In the genomic region with DNA sequence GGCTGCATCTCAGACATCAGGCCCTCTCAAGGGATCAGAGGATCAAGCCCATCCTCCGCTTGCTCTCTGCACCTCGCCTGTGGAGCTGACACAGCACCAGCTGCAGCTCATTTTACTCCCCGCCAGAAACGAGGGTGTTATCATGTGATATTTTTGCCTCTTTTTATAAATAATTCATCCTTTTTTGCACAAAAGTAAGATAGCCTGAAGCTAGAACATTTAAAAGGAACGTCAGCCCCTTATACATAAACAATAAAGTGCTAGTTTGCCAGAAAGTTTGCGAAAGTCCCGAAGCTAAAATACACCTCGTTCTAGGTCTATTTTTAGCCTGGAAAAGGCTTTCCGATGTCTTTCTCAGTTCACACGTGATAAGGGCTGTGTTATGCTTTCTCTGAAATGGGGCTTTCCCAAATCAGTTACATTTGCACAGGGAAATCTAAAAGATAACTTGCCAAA, we compare ENCODE assay signal across 12 cellular contexts. TPM values are rescaled to one million over a fixed set of nuclear protein-coding genes. Genes with fewer than 3 reads are reported as not detected.
DNase-seq lines count a peak whose midpoint lies in the region; ATAC-seq and TF ChIP-seq lines count a peak whose summit lies in the region.
"Had no signal": no experiment of that assay in that cellular context is flagged by ENCODE, and none has a peak within 500 bp of the region (broad histone marks: within the 10 kb centered on the region; RNA-seq: fewer than 3 reads in every experiment).

No MANE protein-coding gene starts in this region.

- ATAC-seq in GM21360 (IDR thresholded peaks at IDR 0.05; ENCODE audit: unreplicated experiment): no peak
- no peak for ATAC-seq in GM21576 (IDR thresholded peaks at IDR 0.05; ENCODE audit: unreplicated experiment)
- ATAC-seq: naive thymus-derived CD4-positive, alpha-beta T cell had no signal

- H3K27ac Mint-ChIP-seq in endodermal cell (peak overlapping the region; percentile 64), mesothelial cell of epicardium (peak overlapping the region; percentile 53)
- H3K27ac Mint-ChIP-seq: activated T-helper 2 cell treated with anti-CD3 and anti-CD28 coated beads, Interferon-gamma antibody, Interleukin-2, Interleukin-4, amounts not matched to agents 10 μg/mL and 5 μg/mL and 100 μg/mL, durations not matched to agents 14 hours and 24 hours and 36 hours; naive thymus-derived CD4-positive, alpha-beta T cell had no signal

- H3K9me3 ChIP-seq in endodermal cell (ENCODE audit: control insufficient read depth, low read length) (no peaks in the 10 kb centered on the region), vagina (no peaks in the 10 kb centered on the region)

- H3K27me3 ChIP-seq in endodermal cell (ENCODE audit: control insufficient read depth, insufficient read depth, low read length, poor library complexity, severe bottlenecking) (no peaks in the 10 kb centered on the region), vagina (no peaks in the 10 kb centered on the region)

- H3K4me3 Mint-ChIP-seq in endodermal cell (no peak overlapping the region), mesothelial cell of epicardium (no peak overlapping the region)
- H3K4me3 Mint-ChIP-seq: naive thymus-derived CD4-positive, alpha-beta T cell had no signal

- H3K27me3 Mint-ChIP-seq in endodermal cell (ENCODE audit: insufficient read depth) (peaks cover 2% of the 10 kb centered on the region), mesothelial cell of epicardium (ENCODE audit: low read depth) (peaks cover 3% of the 10 kb centered on the region)

- WGBS in endodermal cell (ENCODE audit: insufficient coverage in 1 of 2, insufficient read length in 1 of 2), 2 experiments: 58 to 65% methylated on average over 5 to 10 of the region's 10 CpGs

- H3K36me3 ChIP-seq in endodermal cell (ENCODE audit: control insufficient read depth, insufficient read depth, low read length) (no peaks in the 10 kb centered on the region), vagina (no peaks in the 10 kb centered on the region)

- peak; percentile 37 to 45 for DNase-seq in SHP77 (lab: John Stamatoyannopoulos, UW)
- DNase-seq in SHP77 treated with DMSO at 0.1 percent for 48 hours (lab: John Stamatoyannopoulos, UW): no peak
- peak; percentile 48 for DNase-seq in endodermal cell
- DNase-seq in mesothelial cell of epicardium (ENCODE audit: low spot score in 2 of 2, unreplicated experiment in 2 of 2): no peak
- peak in 1 of 2 donors; percentile 76 for DNase-seq in vagina (ENCODE audit: extremely low spot score in 2 of 2)
- no peak for DNase-seq in glomerular visceral epithelial cell (ENCODE audit: extremely low spot score)
- DNase-seq: naive thymus-derived CD4-positive, alpha-beta T cell; NCI-H2081 treated with DMSO at 0.1 percent for 48 hours had no signal

- H3K27ac ChIP-seq in endodermal cell (ENCODE audit: low read depth, low read length) (no peak overlapping the region), vagina (peak overlapping the region; percentile 77)
- H3K27ac ChIP-seq: epithelial cell of prostate had no signal

- no peak for TF ChIP-seq POLR2A in vagina (IDR thresholded peaks at IDR 0.05)

- H3K9me3 Mint-ChIP-seq in endodermal cell (no peaks in the 10 kb centered on the region), mesothelial cell of epicardium (no peaks in the 10 kb centered on the region)
- H3K9me3 Mint-ChIP-seq: activated T-helper 2 cell treated with anti-CD3 and anti-CD28 coated beads, Interferon-gamma antibody, Interleukin-2, Interleukin-4, amounts not matched to agents 10 μg/mL and 5 μg/mL and 100 μg/mL, durations not matched to agents 14 hours and 24 hours and 36 hours; naive thymus-derived CD4-positive, alpha-beta T cell had no signal

- H3K9ac ChIP-seq in endodermal cell (ENCODE audit: extremely low read depth, low read length, poor library complexity, severe bottlenecking): peak overlapping the region; percentile 18

- intact Hi-C loops in vagina (cut with DNase I): no loop called here

- H3K4me3 ChIP-seq in endodermal cell (ENCODE audit: low read length) (peak overlapping the region; percentile 30), vagina (no peak overlapping the region)

- TF ChIP-seq CTCF in endodermal cell (conservative IDR thresholded peaks at IDR 0.05): no peak
- no peak for TF ChIP-seq CTCF in mesothelial cell of epicardium (IDR thresholded peaks at IDR 0.05; ENCODE audit: unreplicated experiment)
- TF ChIP-seq CTCF in vagina (IDR thresholded peaks at IDR 0.05): no peak

- H3K4me1 Mint-ChIP-seq in endodermal cell (peaks cover 64% of the 10 kb centered on the region), mesothelial cell of epicardium (peaks cover 43% of the 10 kb centered on the region)

- no peaks in the 10 kb centered on the region for H3K36me3 Mint-ChIP-seq in endodermal cell (ENCODE audit: low read depth)
- no peaks in the 10 kb centered on the region for H3K36me3 Mint-ChIP-seq in mesothelial cell of epicardium

- peaks cover 35% of the 10 kb centered on the region for H3K4me1 ChIP-seq in endodermal cell (ENCODE audit: control insufficient read depth, insufficient read depth, low read length)
- H3K4me1 ChIP-seq in vagina: peaks cover 10% of the 10 kb centered on the region

RNA-seq across cellular contexts. Expression of a gene that starts 9.6 kb away (rescaled TPM):
- total RNA-seq in endodermal cell: 100 to 1,000 TPM in 1 of 2 donors, 10 to 100 TPM in 1; 66.0 to 105 TPM
- polyA plus RNA-seq in endodermal cell (2013, experiment 1 of 2): 22.2 TPM
- 27.3 TPM for polyA plus RNA-seq in endodermal cell (2013, experiment 2 of 2)
- total RNA-seq in mesothelial cell of epicardium: 18.8 to 20.7 TPM (median 19.1 TPM) in 3 replicates
- total RNA-seq in vagina: 4.9 TPM

Comparison
In these comparisons a context has a peak if more than half of its experiments do, and no peak if none do; other contexts are left out.
1. DNase-seq: peak in SHP77 (2 of 2) and endodermal cell (single experiment); none in SHP77 treated with DMSO at 0.1 percent for 48 hours (single experiment), mesothelial cell of epicardium (0 of 2) and glomerular visceral epithelial cell (single experiment).